Comparison of ENCODE assay signal across 8 cellular contexts in genomic region chrX:24027086-24027485, GRCh38. TPM values are rescaled to one million over a fixed set of nuclear protein-coding genes. Genes with fewer than 3 reads are reported as not detected.
DNase-seq lines count a peak whose midpoint lies in the region; ATAC-seq, FAIRE-seq and TF ChIP-seq lines count a peak whose summit lies in the region.

Gene KLHL15, minus strand, starts transcription at chrX:24027186. Its CDS starts 20,493 bp downstream, at chrX:24006693.

- intact Hi-C loops in gastrocnemius medialis (cut with DNase I; ENCODE audit: low total_unique reads): loop anchor here (10.0 kb wide), 1 partner anchor 438 kb away; the partner anchor contains the start of gene PDK3

- peaks cover 9% of the 10 kb centered on the region for H3K4me1 Mint-ChIP-seq in T-helper 17 cell

- TF ChIP-seq CTCF in foreskin fibroblast (IDR thresholded peaks at IDR 0.05; ENCODE audit: low read depth, low read length) (no peak), gastrocnemius medialis (IDR thresholded peaks at IDR 0.05 in 4 of 5, conservative IDR thresholded peaks at IDR 0.05 in 1 of 5) (no peak)

- ATAC-seq in T-helper 17 cell (no peak), gastrocnemius medialis (no peak), HG03095 (IDR thresholded peaks at IDR 0.05; ENCODE audit: unreplicated experiment) (no peak), GM21619 (IDR thresholded peaks at IDR 0.05; ENCODE audit: unreplicated experiment) (no peak)

- H3K27me3 Mint-ChIP-seq in T-helper 17 cell: no peaks in the 10 kb centered on the region

- H3K4me3 ChIP-seq in foreskin fibroblast (ENCODE audit: low read depth in 1 of 2, low read length in 2 of 2) (peak within 1 kb of the TSS; percentile 62 to 82), gastrocnemius medialis (peak within 1 kb of the TSS; percentile 69 to 92 (median 79))

- peak within 1 kb of the TSS; percentile 88 for H3K4me3 Mint-ChIP-seq in T-helper 17 cell

- H3K36me3 ChIP-seq in gastrocnemius medialis: no peaks in the 10 kb centered on the region

- peak within 1 kb of the TSS; percentile 74 for H3K27ac Mint-ChIP-seq in T-helper 17 cell

- peaks cover 0 to 3% (median 0%) of the 10 kb centered on the region in 3 donors for H3K27me3 ChIP-seq in gastrocnemius medialis

- H3K27ac ChIP-seq in gastrocnemius medialis: peak within 1 kb of the TSS; percentile 90 to 98 (median 94)

- DNase-seq in GM12891 (ENCODE audit: insufficient read length, low spot score) (no peak), T-helper 17 cell (no peak), foreskin fibroblast (no peak), gastrocnemius medialis (no peak), DMS153 treated with DMSO at 0.1 percent for 48 hours (lab: John Stamatoyannopoulos, UW; ENCODE audit: unreplicated experiment) (no peak)
- DNase-seq in stimulated activated CD4-positive, alpha-beta T cell treated with anti-CD3 and anti-CD28 coated beads, Interleukin-4, amount 100 ng/mL, for 4 hours: no peak

- peaks cover 0 to 3% of the 10 kb centered on the region in 2 donors for H3K4me1 ChIP-seq in gastrocnemius medialis

- H3K9me3 ChIP-seq in T-helper 17 cell (ENCODE audit: control insufficient read depth, low read length, poor library complexity, severe bottlenecking): no peaks in the 10 kb centered on the region
- H3K9me3 ChIP-seq in gastrocnemius medialis: no peaks in the 10 kb centered on the region

- TF ChIP-seq POLR2A in GM12891 (IDR thresholded peaks at IDR 0.05; ENCODE audit: low read depth, low read length) (no peak), gastrocnemius medialis (IDR thresholded peaks at IDR 0.05) (no peak)

- no peaks in the 10 kb centered on the region for H3K36me3 Mint-ChIP-seq in T-helper 17 cell (ENCODE audit: low read depth)

- in situ Hi-C loops in gastrocnemius medialis (cut with MboI; ENCODE audit: low sequenced_read_pairs in 4 of 4): no loop called here

- FAIRE-seq in GM12891 (lab: Jason Lieb, UNC): peak; percentile 68

TF ChIP-seq in GM12891, 5 proteins besides CTCF, POLR2A, EP300 and RAD21:
- no peak for TF ChIP-seq POLR2AphosphoS5 (IDR thresholded peaks at IDR 0.05; ENCODE audit: low read depth, low read length)
- TF ChIP-seq TAF1 (IDR thresholded peaks at IDR 0.05; ENCODE audit: low read depth, low read length): no peak
- TF ChIP-seq SPI1 (IDR thresholded peaks at IDR 0.05; ENCODE audit: low read depth, low read length): no peak
- no peak for TF ChIP-seq POU2F2 (IDR thresholded peaks at IDR 0.05; ENCODE audit: low read depth, low read length)
- TF ChIP-seq PAX5 (IDR thresholded peaks at IDR 0.05; ENCODE audit: insufficient read depth, low read length, severe bottlenecking): no peak

RNA-seq across cellular contexts. Expression of gene KLHL15, which starts in this region (rescaled TPM):
- 4.4 TPM for polyA plus RNA-seq in GM12891 (2012; ENCODE audit: low read depth, missing spikeins)
- total RNA-seq in T-helper 17 cell: 10 to 100 TPM; 19.4 to 20.1 TPM
- 1 to 10 TPM; 5.1 to 9.3 (median 8.1) TPM for total RNA-seq in gastrocnemius medialis
